Comparison of ENCODE assay signal across 36 cellular contexts in genomic region chrX:111892375-111892774, GRCh38. TPM values are rescaled to one million over a fixed set of nuclear protein-coding genes. Genes with fewer than 3 reads are reported as not detected.
"Had no signal": no experiment of that assay in that cellular context is flagged by ENCODE, and none has a peak within 500 bp of the region (broad histone marks: within the 10 kb centered on the region; RNA-seq: fewer than 3 reads in every experiment).

No MANE protein-coding gene starts in this region.

- ATAC-seq: activated CD8-positive, alpha-beta T cell treated with anti-CD3 and anti-CD28 coated beads for 36 hours; activated T-cell treated with anti-CD3 and anti-CD28 coated beads, Interleukin-2, amount 50 U/mL, for 72 hours; activated T-helper 17 cell treated with anti-CD3 and anti-CD28 coated beads, Interleukin-2, amount 50 U/mL, for 72 hours had no signal

- FAIRE-seq: TTC549 had no signal

- H3K4me3 ChIP-seq: cardiac muscle cell, coronary artery, SK-N-MC had no signal

- DNase-seq: activated CD4-positive, alpha-beta T cell treated with anti-CD3 and anti-CD28 coated beads, Interleukin-2, amount 10 ng/mL, durations not matched to agents 24 days and 14 days; activated CD4-positive, alpha-beta T cell treated with anti-CD3 and anti-CD28 coated beads, Interleukin-2, amount 50 U/mL, for 4 hours; activated CD8-positive, alpha-beta T cell treated with anti-CD3 and anti-CD28 coated beads for 36 hours; activated effector memory CD4-positive, alpha-beta T cell treated with anti-CD3 and anti-CD28 coated beads, Interleukin-2, amount 50 U/mL, for 16 hours; activated naive CD4-positive, alpha-beta T cell; activated naive CD4-positive, alpha-beta T cell treated with anti-CD3 and anti-CD28 coated beads, Interleukin-2, amount 50 U/mL, for 16 hours; activated naive CD8-positive, alpha-beta T cell treated with anti-CD3 and anti-CD28 coated beads for 36 hours; activated T-cell treated with anti-CD3 and anti-CD28 coated beads, Interleukin-2, amount 50 U/mL, for 1 hour; activated T-cell treated with anti-CD3 and anti-CD28 coated beads, Interleukin-2, amount 50 U/mL, for 72 hours; amniotic stem cell; aorta; Karpas-422; NCI-H1092 treated with DMSO at 0.1 percent for 48 hours; NCI-H1417; NCI-H146; NCI-H187; NCI-H2029 treated with DMSO at 0.1 percent for 48 hours; NCI-H2107; NCI-H2171; NCI-H2227 treated with DMSO at 0.1 percent for 48 hours; NCI-H446; NCI-H510A treated with DMSO at 0.1 percent for 48 hours; NCI-H526 treated with DMSO at 0.1 percent for 48 hours; NCI-H774; Right ventricle myocardium superior; T1000 had no signal

- H3K27ac ChIP-seq: cardiac muscle cell, coronary artery, SK-N-MC had no signal

- H3K36me3 ChIP-seq: cardiac muscle cell had no signal

- H3K27me3 ChIP-seq: cardiac muscle cell had no signal

RNA-seq across cellular contexts. Expression of gene TRPC5OS, which starts 16.4 kb away (rescaled TPM):
- total RNA-seq: activated CD4-positive, alpha-beta T cell treated with anti-CD3 and anti-CD28 coated beads, Interleukin-2, amount 10 ng/mL, durations not matched to agents 24 days and 14 days; activated CD8-positive, alpha-beta memory T cell treated with anti-CD3 and anti-CD28 coated beads for 36 hours; activated CD8-positive, alpha-beta T cell treated with anti-CD3 and anti-CD28 coated beads for 36 hours; activated naive CD8-positive, alpha-beta T cell treated with anti-CD3 and anti-CD28 coated beads for 36 hours; activated T-cell treated with anti-CD3 and anti-CD28 coated beads, Interleukin-2, amount 50 U/mL, for 72 hours; activated T-helper 17 cell treated with anti-CD3 and anti-CD28 coated beads, Interleukin-2, amount 50 U/mL, for 72 hours; aorta; cardiac muscle cell; MCF 10A; OCI-LY7; Right ventricle myocardium superior; T-helper 1 cell treated with Interleukin-12 subunit alpha and Interleukin-12 subunit beta and Interleukin-4 antibody, amounts not matched to agents 30 ng/mL and 1 ng/mL, for 36 hours; T-helper 2 cell treated with Interferon-gamma antibody and Interleukin-4, amounts not matched to agents 100 ng/mL and 5 ng/mL, for 36 hours had no signal
- polyA plus RNA-seq: aorta, cardiac muscle cell had no signal
